Comparison of ENCODE assay signal across 20 cellular contexts in genomic region chr4:94571720-94572119, GRCh38.
DNase-seq lines count a peak whose midpoint lies in the region; ATAC-seq and TF ChIP-seq lines count a peak whose summit lies in the region.
"Had no signal": no experiment of that assay in that cellular context is flagged by ENCODE, and none has a peak within 500 bp of the region (broad histone marks: within the 10 kb centered on the region; RNA-seq: fewer than 3 reads in every experiment).

No MANE protein-coding gene starts in this region.

- 87% methylated on average over 2 of the region's 2 CpGs for WGBS in prostate gland

- H3K27me3 Mint-ChIP-seq in nephron progenitor cell (ENCODE audit: low read depth, poor library complexity): no peaks in the 10 kb centered on the region

- peak overlapping the region; percentile 29 for H3K4me3 Mint-ChIP-seq in nephron progenitor cell
- H3K4me3 Mint-ChIP-seq: CD14-positive monocyte had no signal

- TF ChIP-seq POLR2A in prostate gland (IDR thresholded peaks at IDR 0.05): no peak

- no peaks in the 10 kb centered on the region for H3K9me3 ChIP-seq in prostate gland

- H3K36me3 ChIP-seq in prostate gland: no peaks in the 10 kb centered on the region

- H3K4me1 Mint-ChIP-seq in nephron progenitor cell: peaks cover 79% of the 10 kb centered on the region

- intact Hi-C loops in prostate gland (cut with DNase I): no loop called here

- H3K27me3 ChIP-seq in prostate gland (replicated peaks; ENCODE audit: insufficient read depth): no peaks in the 10 kb centered on the region

- H3K9me3 Mint-ChIP-seq in nephron progenitor cell: peaks cover under 1% of the 10 kb centered on the region

- H3K4me1 ChIP-seq in prostate gland (replicated peaks): no peaks in the 10 kb centered on the region

- TF ChIP-seq CTCF in nephron progenitor cell (IDR thresholded peaks at IDR 0.05) (no peak), omental fat pad (IDR thresholded peaks at IDR 0.05) (no peak), prostate gland (IDR thresholded peaks at IDR 0.05) (no peak)

- peak overlapping the region; percentile 100 for H3K27ac Mint-ChIP-seq in nephron progenitor cell
- H3K27ac Mint-ChIP-seq: CD14-positive monocyte had no signal

- H3K4me3 ChIP-seq in prostate gland: no peak overlapping the region

- DNase-seq in NOMO-1 (lab: John Stamatoyannopoulos, UW; ENCODE audit: unreplicated experiment in 2 of 2): peak; percentile 2 to 52
- DNase-seq in NOMO-1 treated with dmso at 0.1 percent for 144 hours (lab: John Stamatoyannopoulos, UW; ENCODE audit: unreplicated experiment): no peak
- DNase-seq in amniotic epithelial cell (ENCODE audit: low read depth): peak; percentile 34
- DNase-seq in nephron progenitor cell: no peak
- no peak for DNase-seq in omental fat pad (ENCODE audit: low spot score)
- DNase-seq in NCI-H748 (lab: John Stamatoyannopoulos, UW; ENCODE audit: unreplicated experiment): no peak
- DNase-seq in prostate gland (ENCODE audit: low spot score): no peak
- DNase-seq: 8988T, DMS53, GDM1, NCI-H1694, NCI-H2081, NCI-H2171, NCI-H345, NCI-H524, PC-3, SHP77 had no signal

- peaks cover 15% of the 10 kb centered on the region for H3K36me3 Mint-ChIP-seq in nephron progenitor cell (ENCODE audit: low read depth)

- no peak overlapping the region for H3K27ac ChIP-seq in prostate gland

- no peak for ATAC-seq in omental fat pad (ENCODE audit: low FRiP score)
- no peak for ATAC-seq in HG03045 (IDR thresholded peaks at IDR 0.05; ENCODE audit: unreplicated experiment)
- ATAC-seq: HCT116, PC-3 had no signal

Comparison
In these comparisons a context has a peak if more than half of its experiments do, and no peak if none do; other contexts are left out.
1. DNase-seq: peak in NOMO-1 (2 of 2) and amniotic epithelial cell (single experiment); none in NOMO-1 treated with dmso at 0.1 percent for 144 hours (single experiment), nephron progenitor cell (single experiment), omental fat pad (single experiment), NCI-H748 (single experiment) and prostate gland (single experiment).